ENCODE assay signal across 9 cellular contexts in the genomic region with DNA sequence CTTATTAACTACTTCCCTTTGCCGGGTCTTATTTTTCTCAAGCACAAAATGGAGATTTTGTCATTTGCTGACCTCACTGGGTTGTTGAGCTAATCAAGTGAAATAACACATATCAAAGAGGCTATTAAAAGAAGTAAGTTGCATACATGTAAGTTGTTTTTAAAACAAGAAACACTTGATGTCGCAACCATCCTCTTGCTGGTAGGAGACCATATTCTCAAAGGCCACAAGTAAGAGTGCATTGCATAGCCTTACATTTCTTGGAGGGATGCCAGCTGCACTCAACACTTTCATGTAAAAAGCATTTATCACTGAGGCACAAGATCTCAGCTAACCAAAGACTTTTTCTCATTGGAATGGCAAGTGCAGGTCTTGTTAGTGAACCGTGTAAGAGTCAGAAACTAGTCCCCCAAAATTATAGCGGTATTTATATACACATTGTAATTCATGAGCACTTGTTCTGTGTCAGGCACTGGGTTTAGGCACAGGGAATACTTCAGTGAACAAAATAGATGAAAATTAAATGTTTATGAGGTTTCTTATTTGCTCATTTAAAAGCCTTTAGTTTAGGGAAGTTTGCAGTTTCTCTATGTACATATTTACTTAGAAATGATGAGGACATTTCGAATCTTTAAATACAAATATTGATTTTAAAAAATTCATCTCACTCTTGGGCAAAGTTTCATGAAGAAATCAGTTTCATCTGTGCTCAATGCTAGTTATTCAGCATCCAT.
DNase-seq lines count a peak whose midpoint lies in the region; ATAC-seq and TF ChIP-seq lines count a peak whose summit lies in the region.
"Had no signal": no experiment of that assay in that cellular context is flagged by ENCODE, and none has a peak within 500 bp of the region (broad histone marks: within the 10 kb centered on the region; RNA-seq: fewer than 3 reads in every experiment).

No MANE protein-coding gene starts in this region.

- H3K4ac ChIP-seq in mesenchymal stem cell (ENCODE audit: low read depth in 1 of 2, low read length in 2 of 2) = no peak overlapping the region

- H2AFZ ChIP-seq in mesenchymal stem cell (ENCODE audit: low read depth, low read length) = no peak overlapping the region

- no peak overlapping the region for H2BK15ac ChIP-seq in mesenchymal stem cell (ENCODE audit: low read depth, poor library complexity, severe bottlenecking)

- H2BK12ac ChIP-seq in mesenchymal stem cell (ENCODE audit: low read length in 2 of 2) = no peak overlapping the region

- no peak overlapping the region for H4K8ac ChIP-seq in mesenchymal stem cell (ENCODE audit: low read length)

- no peak overlapping the region for H3K4me2 ChIP-seq in mesenchymal stem cell (ENCODE audit: low read length, poor library complexity, severe bottlenecking)

- H3K4me3 ChIP-seq in astrocyte of the spinal cord (ENCODE audit: low read depth, low read length) (no peak overlapping the region), mesenchymal stem cell (ENCODE audit: insufficient read depth in 1 of 2, low read depth in 1 of 2, low read length in 2 of 2) (no peak overlapping the region), esophagus muscularis mucosa (no peak overlapping the region)
- H3K4me3 ChIP-seq: SJSA1 had no signal

- ATAC-seq in GM21786 (IDR thresholded peaks at IDR 0.05; ENCODE audit: unreplicated experiment) = no peak

- H3K27ac ChIP-seq in mesenchymal stem cell (ENCODE audit: low read length, poor library complexity, severe bottlenecking) (peak overlapping the region; percentile 39), esophagus muscularis mucosa (replicated peaks in 1 of 4) (peak overlapping the region in 1 of 4 donors; percentile 34)
- H3K27ac ChIP-seq: SJSA1 had no signal

- TF ChIP-seq POLR2A in esophagus muscularis mucosa (IDR thresholded peaks at IDR 0.05; ENCODE audit: low read depth) = no peak

- H3K4me1 ChIP-seq in mesenchymal stem cell (ENCODE audit: control insufficient read depth, insufficient read depth, low read depth, low read length) = peaks cover 12% of the 10 kb centered on the region
- H3K4me1 ChIP-seq in esophagus muscularis mucosa = peaks cover 6 to 25% (median 17%) of the 10 kb centered on the region in 4 donors
- H3K4me1 ChIP-seq: SJSA1 had no signal

- DNase-seq in Caki2 (ENCODE audit: low read depth) (peak; percentile 75), LHCN-M2 (ENCODE audit: low read depth) (peak; percentile 10), astrocyte of the spinal cord (ENCODE audit: low read depth, low spot score) (peak; percentile 73), mesenchymal stem cell (peak; percentile 91), midbrain (lab: John Stamatoyannopoulos, UW) (no peak), esophagus muscularis mucosa (ENCODE audit: extremely low spot score) (no peak)
- DNase-seq in activated T-cell treated with anti-CD3 and anti-CD28 coated beads, Interleukin-2, amount 50 U/mL, for 48 hours = no peak

- H3K9me3 ChIP-seq in mesenchymal stem cell (ENCODE audit: control insufficient read depth, low read length) = no peaks in the 10 kb centered on the region
- no peaks in the 10 kb centered on the region for H3K9me3 ChIP-seq in esophagus muscularis mucosa
- H3K9me3 ChIP-seq: SJSA1 had no signal

- no peak for TF ChIP-seq CTCF in astrocyte of the spinal cord (IDR thresholded peaks at IDR 0.05; ENCODE audit: low read depth, low read length)
- no peak for TF ChIP-seq CTCF in esophagus muscularis mucosa (IDR thresholded peaks at IDR 0.05)

- no peak overlapping the region for H2BK120ac ChIP-seq in mesenchymal stem cell (ENCODE audit: low read depth, low read length)

- H2AK5ac ChIP-seq in mesenchymal stem cell (ENCODE audit: low read length, severe bottlenecking) = no peak overlapping the region

- no peak overlapping the region for H3K23ac ChIP-seq in mesenchymal stem cell (ENCODE audit: low read length in 2 of 2)

- in situ Hi-C loops in Caki2 (cut with HindIII; ENCODE audit: low pct_unique_long_range_greater_than_20kb, low sequenced_read_pairs) (no loop called here), astrocyte of the spinal cord (cut with HindIII; ENCODE audit: low sequenced_read_pairs) (no loop called here)

- WGBS in mesenchymal stem cell = 75% methylated on average over 1 of the region's 5 CpGs
- WGBS in esophagus muscularis mucosa = 61% methylated on average over 5 of the region's 5 CpGs

- no peaks in the 10 kb centered on the region for H3K79me1 ChIP-seq in mesenchymal stem cell (replicated peaks; ENCODE audit: low read length, poor library complexity, severe bottlenecking)

- H3K27me3 ChIP-seq in mesenchymal stem cell (ENCODE audit: control insufficient read depth in 1 of 2, insufficient read depth in 1 of 2, low read length in 2 of 2) = no peaks in the 10 kb centered on the region
- peaks cover 0 to 3% (median 0%) of the 10 kb centered on the region in 4 donors for H3K27me3 ChIP-seq in esophagus muscularis mucosa
- H3K27me3 ChIP-seq: SJSA1 had no signal

- H3K36me3 ChIP-seq in mesenchymal stem cell (ENCODE audit: control insufficient read depth in 1 of 2, insufficient read depth in 2 of 2, low read depth in 1 of 2, low read length in 2 of 2) (no peaks in the 10 kb centered on the region), esophagus muscularis mucosa (no peaks in the 10 kb centered on the region)
- H3K36me3 ChIP-seq: SJSA1 had no signal

- intact Hi-C loops in esophagus muscularis mucosa (cut with DNase I) = loop anchor here (1.0 kb wide), 1 partner anchor 299 kb away; no protein-coding TSS in a partner anchor

- H4K91ac ChIP-seq in mesenchymal stem cell (ENCODE audit: low read length) = no peak overlapping the region

- H3K14ac ChIP-seq in mesenchymal stem cell (ENCODE audit: low read length in 2 of 2) = no peak overlapping the region

- no peak for TF ChIP-seq EP300 in esophagus muscularis mucosa (IDR thresholded peaks at IDR 0.05)

- H3K18ac ChIP-seq in mesenchymal stem cell (ENCODE audit: low read depth in 1 of 2, low read length in 2 of 2) = no peak overlapping the region

- peak overlapping the region; percentile 50 for H3K9ac ChIP-seq in mesenchymal stem cell (ENCODE audit: low read length)

- H2BK5ac ChIP-seq in mesenchymal stem cell (ENCODE audit: low read depth, low read length, poor library complexity, severe bottlenecking) = no peak overlapping the region

Comparison
In these comparisons a context has a peak if more than half of its experiments do, and no peak if none do; other contexts are left out.
1. DNase-seq: peak in Caki2 (single experiment), LHCN-M2 (single experiment), astrocyte of the spinal cord (single experiment) and mesenchymal stem cell (single experiment); none in activated T-cell treated with anti-CD3 and anti-CD28 coated beads, Interleukin-2, amount 50 U/mL, for 48 hours (0 of 2), midbrain (single experiment) and esophagus muscularis mucosa (single experiment).